Comparison of ENCODE assay signal across 1 cellular context in genomic region chr2:88683160-88684021, GRCh38.
TF ChIP-seq lines count a peak whose summit lies in the region.

No MANE protein-coding gene starts in this region.

TF ChIP-seq in HepG2, 621 proteins besides CTCF, POLR2A, EP300 and RAD21:
- TF ChIP-seq ZNF280D (CRISPR knock-in tag; IDR thresholded peaks at IDR 0.05), result peak; percentile 96
- peak; percentile 90 for TF ChIP-seq ZFP36 (IDR thresholded peaks at IDR 0.05; ENCODE audit: borderline replicate concordance, low read depth, low read length, partially characterized antibody)
- TF ChIP-seq ZNF724P (CRISPR knock-in tag; IDR thresholded peaks at IDR 0.05; ENCODE audit: borderline replicate concordance), result peak; percentile 99
- TF ChIP-seq RXRA (CRISPR knock-in tag; IDR thresholded peaks at IDR 0.05), result no peak
- TF ChIP-seq TOPORS (CRISPR knock-in tag; IDR thresholded peaks at IDR 0.05), result peak; percentile 65; the same call in 1 of the 2 replicates
- peak; percentile 50; the same call in 1 of the 2 replicates for TF ChIP-seq CEBPZ (IDR thresholded peaks at IDR 0.05; ENCODE audit: low read length)
- no peak for TF ChIP-seq CERS6 (CRISPR knock-in tag; IDR thresholded peaks at IDR 0.05)
